9 cellular contexts compared by ENCODE assay signal in the genomic region with DNA sequence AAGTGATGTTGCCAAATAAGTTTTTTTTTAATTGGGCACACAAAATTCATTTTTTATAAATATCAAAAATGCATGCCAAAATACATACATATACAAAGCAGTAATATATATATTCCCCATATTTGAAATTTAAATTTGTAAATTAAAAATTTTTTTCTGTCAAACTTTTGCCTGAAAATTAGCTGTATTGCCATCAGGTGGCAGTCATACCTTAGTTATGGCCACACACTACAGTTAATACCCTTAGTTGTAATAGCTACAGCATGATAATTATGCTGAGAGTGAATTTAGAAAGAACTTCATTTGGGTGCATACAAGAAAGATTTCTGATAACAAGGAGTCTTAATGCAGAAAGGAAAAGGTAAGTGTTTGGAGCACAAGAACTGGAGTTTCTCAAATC. TPM values are rescaled to one million over a fixed set of nuclear protein-coding genes. Genes with fewer than 3 reads are reported as not detected.
DNase-seq lines count a peak whose midpoint lies in the region; ATAC-seq, FAIRE-seq and TF ChIP-seq lines count a peak whose summit lies in the region.
"Had no signal": no experiment of that assay in that cellular context is flagged by ENCODE, and none has a peak within 500 bp of the region (broad histone marks: within the 10 kb centered on the region; RNA-seq: fewer than 3 reads in every experiment).

No MANE protein-coding gene starts in this region.

- intact Hi-C loops in GM12878 (cut with micrococcal nuclease; ENCODE audit: unreplicated experiment) = loop anchor here (1.0 kb wide), 2 partner anchors 166 to 364 kb away; no protein-coding TSS in a partner anchor

- H3K27me3 ChIP-seq in GM12878 (replicated peaks in 1 of 2; ENCODE audit: control insufficient read depth in 2 of 2, insufficient read depth in 2 of 2, low read length in 1 of 2) = no peaks in the 10 kb centered on the region
- H3K27me3 ChIP-seq in tibial nerve = no peaks in the 10 kb centered on the region

- no peak overlapping the region for H3K4me3 Mint-ChIP-seq in naive B cell
- H3K4me3 Mint-ChIP-seq in stimulated activated memory B cell treated with anti-CD40 and anti-IgM and Interleukin-4, amounts not matched to agents 10 μg/mL and 1 μg/mL and 100 μg/mL, for 72 hours = no peak overlapping the region
- H3K4me3 Mint-ChIP-seq: IgD-negative memory B cell had no signal

- H3K9me3 ChIP-seq in GM12878 (replicated peaks; ENCODE audit: control insufficient read depth, insufficient read depth, low read length) (no peaks in the 10 kb centered on the region), tibial nerve (no peaks in the 10 kb centered on the region)

- H3K36me3 ChIP-seq in GM12878 (ENCODE audit: control insufficient read depth in 2 of 2, insufficient read depth in 2 of 2, low read length in 1 of 2) (peaks cover 0 to 3% of the 10 kb centered on the region in 2 experiments; a peak in 1 of 4 replicates), tibial nerve (peaks cover 0 to 10% (median 2%) of the 10 kb centered on the region in 3 donors)

- ATAC-seq in GM12878 = peak; percentile 65
- no peak for ATAC-seq in naive B cell (ENCODE audit: low read depth in 2 of 2)
- no peak for ATAC-seq in stimulated activated memory B cell treated with anti-CD40 and anti-IgM and Interleukin-4, amounts not matched to agents 10 μg/mL and 1 μg/mL and 100 μg/mL, for 72 hours

- no peaks in the 10 kb centered on the region for H4K20me1 ChIP-seq in GM12878 (ENCODE audit: control insufficient read depth, insufficient read depth)

- H3K4me3 ChIP-seq in GM12878 (no peak overlapping the region), tibial nerve (no peak overlapping the region)

- in situ Hi-C loops in GM12878 (cut with MboI) = loop anchor here (25.0 kb wide), 1 partner anchor 367 kb away; no protein-coding TSS in a partner anchor

- H3K4me2 ChIP-seq in GM12878 (ENCODE audit: control insufficient read depth, insufficient read depth) = no peak overlapping the region

- BruUV-seq in GM12878 (replicated peaks; lab: Mats Ljungman, UMichigan) = no TSS peak

- CTCF ChIA-PET in GM12878 (lab: Yijun Ruan, JAX) = interaction anchor here (0.7 to 8.7 kb wide), 48 partner anchors 8 to 1276 kb away, joined by 3 to 163 read pairs (median 4); a partner anchor contains a TSS

- FAIRE-seq in HTR-8/SVneo (lab: Jason Lieb, UNC) = no peak
- FAIRE-seq in GM12878 (lab: Jason Lieb, UNC) = peak; percentile 62
- FAIRE-seq in GM19239 (lab: Jason Lieb, UNC) = no peak

- TF ChIP-seq CTCF in GM12878 (IDR thresholded peaks at IDR 0.05 in 2 of 3, conservative IDR thresholded peaks at IDR 0.05 in 1 of 3; ENCODE audit: control insufficient read depth in 2 of 3, extremely low read depth in 1 of 3, insufficient read depth in 1 of 3, low read depth in 3 of 3, low read length in 3 of 3) (peak; percentile 30 to 61 (median 34); a peak in 4 of 6 replicates), tibial nerve (IDR thresholded peaks at IDR 0.05) (peak in 2 of 5 experiments; percentile 13)

- no peaks in the 10 kb centered on the region for H3K4me1 Mint-ChIP-seq in naive B cell
- no peaks in the 10 kb centered on the region for H3K4me1 Mint-ChIP-seq in stimulated activated memory B cell treated with anti-CD40 and anti-IgM and Interleukin-4, amounts not matched to agents 10 μg/mL and 1 μg/mL and 100 μg/mL, for 72 hours

- RAD21 ChIA-PET in GM12878 (lab: Charles Lee; ENCODE audit: unreplicated experiment) = interaction anchor here (0.8 to 6.4 kb wide), 24 partner anchors 10 to 435 kb away, joined by 3 to 118 read pairs (median 4); a partner anchor contains a TSS

- peak; percentile 85 for TF ChIP-seq RAD21 in GM12878 (IDR thresholded peaks at IDR 0.05; ENCODE audit: insufficient read depth, low read depth, low read length)

- no peaks in the 10 kb centered on the region for H3K9me3 Mint-ChIP-seq in naive B cell
- H3K9me3 Mint-ChIP-seq in stimulated activated memory B cell treated with anti-CD40 and anti-IgM and Interleukin-4, amounts not matched to agents 10 μg/mL and 1 μg/mL and 100 μg/mL, for 72 hours = no peaks in the 10 kb centered on the region
- H3K9me3 Mint-ChIP-seq: IgD-negative memory B cell had no signal

- H3K27me3 Mint-ChIP-seq in naive B cell = no peaks in the 10 kb centered on the region
- no peaks in the 10 kb centered on the region for H3K27me3 Mint-ChIP-seq in stimulated activated memory B cell treated with anti-CD40 and anti-IgM and Interleukin-4, amounts not matched to agents 10 μg/mL and 1 μg/mL and 100 μg/mL, for 72 hours
- H3K27me3 Mint-ChIP-seq: IgD-negative memory B cell had no signal

- no peak overlapping the region for H3K27ac ChIP-seq in GM12878 (ENCODE audit: control insufficient read depth, insufficient read depth)
- H3K27ac ChIP-seq in tibial nerve = no peak overlapping the region

- DNase-seq in NCI-H748 (lab: John Stamatoyannopoulos, UW; ENCODE audit: unreplicated experiment) = peak; percentile 19
- no peak for DNase-seq in NCI-H748 treated with DMSO at 0.1 percent for 48 hours (lab: John Stamatoyannopoulos, UW)
- peak; percentile 2 for DNase-seq in HTR-8/SVneo (ENCODE audit: insufficient read length, low spot score)
- no peak for DNase-seq in GM12878 (ENCODE audit: low read depth, low spot score)
- DNase-seq in naive B cell = peak; percentile 9
- no peak for DNase-seq in GM19239 (ENCODE audit: insufficient read length, low spot score)
- no peak for DNase-seq in tibial nerve (ENCODE audit: low spot score in 2 of 2)

- no peak for TF ChIP-seq POLR2A in GM12878 (IDR thresholded peaks at IDR 0.05; ENCODE audit: low read depth, low read length)
- no peak for TF ChIP-seq POLR2A in tibial nerve (IDR thresholded peaks at IDR 0.05)

- no peak for TF ChIP-seq EP300 in GM12878 (IDR thresholded peaks at IDR 0.05; ENCODE audit: borderline replicate concordance in 1 of 2, control insufficient read depth in 1 of 2, low read depth in 2 of 2, low read length in 2 of 2)
- no peak for TF ChIP-seq EP300 in tibial nerve (IDR thresholded peaks at IDR 0.05)

- no peak overlapping the region for H2AFZ ChIP-seq in GM12878 (ENCODE audit: control insufficient read depth, low read depth, low read length)

- H3K9ac ChIP-seq in GM12878 (ENCODE audit: control insufficient read depth, insufficient read depth, low read length) = no peak overlapping the region

- POLR2A ChIA-PET in GM12878 (lab: Charles Lee) = interaction anchor here (0.6 to 0.9 kb wide), 3 partner anchors 9 to 164 kb away, joined by 3 to 4 read pairs (median 3); no protein-coding TSS in a partner anchor

- no peak overlapping the region for H3K27ac Mint-ChIP-seq in naive B cell
- H3K27ac Mint-ChIP-seq in stimulated activated memory B cell treated with anti-CD40 and anti-IgM and Interleukin-4, amounts not matched to agents 10 μg/mL and 1 μg/mL and 100 μg/mL, for 72 hours = no peak overlapping the region
- H3K27ac Mint-ChIP-seq: IgD-negative memory B cell had no signal

- peaks cover 0 to 8% of the 10 kb centered on the region in 2 donors for H3K36me3 Mint-ChIP-seq in naive B cell
- H3K36me3 Mint-ChIP-seq in stimulated activated memory B cell treated with anti-CD40 and anti-IgM and Interleukin-4, amounts not matched to agents 10 μg/mL and 1 μg/mL and 100 μg/mL, for 72 hours = peaks cover 23% of the 10 kb centered on the region

- H3K4me1 ChIP-seq in GM12878 (ENCODE audit: control insufficient read depth, insufficient read depth, low read length) (no peaks in the 10 kb centered on the region), tibial nerve (no peaks in the 10 kb centered on the region)

- no peaks in the 10 kb centered on the region for H3K79me2 ChIP-seq in GM12878 (ENCODE audit: control insufficient read depth, insufficient read depth, low read length)

- SMC1A ChIA-PET in GM12878 (lab: Charles Lee; ENCODE audit: uncharacterized antibody, unreplicated experiment) = interaction anchor here (0.6 to 5.8 kb wide), 25 partner anchors 12 to 438 kb away, joined by 3 to 94 read pairs (median 4); a partner anchor contains a TSS

TF ChIP-seq in GM12878, 131 proteins besides CTCF, POLR2A, EP300 and RAD21:
- TF ChIP-seq ZZZ3 (IDR thresholded peaks at IDR 0.05; ENCODE audit: control insufficient read depth, insufficient read length, low read depth) (no peak), SMAD1 (IDR thresholded peaks at IDR 0.05; ENCODE audit: low read depth, partially characterized antibody) (no peak), SMC3 (IDR thresholded peaks at IDR 0.05; ENCODE audit: borderline replicate concordance, low read length) (peak; percentile 57)
TF ChIP-seq in GM12878: peak in this region for 1.

RNA-seq across cellular contexts. Expression of a gene that starts 46.2 kb away (rescaled TPM):
- total RNA-seq in GM12878 (2013; cell fraction: nucleolus; rRNA removed) = 18.3 and 24.7 TPM in 2 replicates
- total RNA-seq in GM12878 (2014; rRNA removed) (11.0 and 16.4 TPM in 2 replicates), GM12878 (2014; rRNA removed; fragmentation: Illumina TruSeq; extraction: Trizol) (16.7 and 19.5 TPM in 2 replicates), GM12878 (2021) (8.4 and 9.8 TPM in 2 replicates), tibial nerve (10 to 100 TPM in 3 of 4 donors, 1 to 10 TPM in 1; 9.6 to 15.3 (median 13.1) TPM)
- polyA plus RNA-seq in GM12878 (2011; ENCODE audit: low read depth) = 3.2 TPM
- polyA plus RNA-seq in GM12878 (2011; rRNA removed) (15.6 and 20.4 TPM in 2 replicates), GM12878 (2014; fragmentation: Illumina TruSeq; extraction: Trizol) (12.0 and 13.1 TPM in 2 replicates), GM12878 (2014; fragmentation: Nextera tagmentation; extraction: Ambion mirVana) (10 to 100 TPM; 14.8 to 19.1 TPM), GM12878 (2014; rRNA removed) (12.5 and 20.4 TPM in 2 replicates), GM12878 (2016; fragmentation: Nextera tagmentation; extraction: Ambion mirVana) (10 to 100 TPM; 15.6 to 17.5 TPM), naive B cell (ENCODE audit: low read depth in 6 of 6) (1 to 10 TPM; 4.7 to 8.6 (median 7.6) TPM)
- polyA plus RNA-seq in GM12878 (2011; cell fraction: cytosol; rRNA removed) = 5.9 and 6.6 TPM in 2 replicates
- polyA plus RNA-seq in GM12878 (2011; cell fraction: nucleus; rRNA removed) = 6.6 and 6.8 TPM in 2 replicates
- 10.3 and 11.4 TPM in 2 replicates for polyA plus RNA-seq in GM12878 (2012)
- polyA minus RNA-seq in GM12878 (2011; rRNA and poly(A)+ RNA removed) = 1.8 and 2.4 TPM in 2 replicates
- 2.4 TPM in 1 of 2 replicates, not detected in the other for polyA minus RNA-seq in GM12878 (2011; cell fraction: cytosol; rRNA and poly(A)+ RNA removed)
- polyA minus RNA-seq in GM12878 (2011; cell fraction: nucleus; rRNA and poly(A)+ RNA removed) = 3.7 and 5.8 TPM in 2 replicates

Comparison
In these comparisons a context has a peak if more than half of its experiments do, and no peak if none do; other contexts are left out.
1. DNase-seq: peak in NCI-H748 (single experiment), HTR-8/SVneo (single experiment) and naive B cell (single experiment); none in NCI-H748 treated with DMSO at 0.1 percent for 48 hours (single experiment), GM12878 (single experiment), GM19239 (single experiment) and tibial nerve (0 of 2).